In the genomic region with DNA sequence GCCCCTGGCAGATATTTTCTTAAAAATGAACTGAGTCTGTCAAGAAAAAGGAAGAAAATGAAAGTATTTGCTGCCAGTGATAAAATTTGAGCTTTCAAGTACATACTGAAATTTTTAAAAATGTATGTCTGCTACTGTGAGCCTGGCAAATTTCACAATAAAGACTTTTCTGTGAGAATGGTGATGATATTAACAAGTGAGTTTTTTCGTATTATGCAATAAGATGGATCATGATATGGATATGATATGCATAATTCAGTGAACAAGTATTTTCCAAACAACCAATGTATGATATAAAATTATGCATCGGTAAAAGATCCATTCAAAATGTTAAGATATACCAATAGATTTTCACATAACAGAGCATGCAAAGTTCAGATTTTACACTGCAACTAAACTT, we compare ENCODE assay signal across 11 cellular contexts.
"Had no signal": no experiment of that assay in that cellular context is flagged by ENCODE, and none has a peak within 500 bp of the region (broad histone marks: within the 10 kb centered on the region; RNA-seq: fewer than 3 reads in every experiment).

No MANE protein-coding gene starts in this region.

- ATAC-seq: GM23338, HCT116 had no signal

- DNase-seq: GM23248, GOT3, H7, H9, HCEC 1CT, HFFc6 had no signal

- FAIRE-seq: H1, H54 had no signal

- H3K27ac ChIP-seq: GM23248 had no signal

- H3K4me3 ChIP-seq: GM23248, GM23338, HAP-1 had no signal

- H3K4me1 ChIP-seq: HAP-1 had no signal

- H2AFZ ChIP-seq: GM23248, GM23338 had no signal

- H3K9ac ChIP-seq: GM23248 had no signal

- H3K4me2 ChIP-seq: GM23338 had no signal

- H3K9me3 ChIP-seq: HAP-1 had no signal
